ENCODE assay signal across 1 cellular context in genomic region chr2:233460726-233461431, GRCh38.
TF ChIP-seq lines count a peak whose summit lies in the region.

No MANE protein-coding gene starts in this region.

TF ChIP-seq in HepG2, 621 proteins besides CTCF, POLR2A, EP300 and RAD21 (continued from another document and continues in another):
- TF ChIP-seq, protein P1, sequence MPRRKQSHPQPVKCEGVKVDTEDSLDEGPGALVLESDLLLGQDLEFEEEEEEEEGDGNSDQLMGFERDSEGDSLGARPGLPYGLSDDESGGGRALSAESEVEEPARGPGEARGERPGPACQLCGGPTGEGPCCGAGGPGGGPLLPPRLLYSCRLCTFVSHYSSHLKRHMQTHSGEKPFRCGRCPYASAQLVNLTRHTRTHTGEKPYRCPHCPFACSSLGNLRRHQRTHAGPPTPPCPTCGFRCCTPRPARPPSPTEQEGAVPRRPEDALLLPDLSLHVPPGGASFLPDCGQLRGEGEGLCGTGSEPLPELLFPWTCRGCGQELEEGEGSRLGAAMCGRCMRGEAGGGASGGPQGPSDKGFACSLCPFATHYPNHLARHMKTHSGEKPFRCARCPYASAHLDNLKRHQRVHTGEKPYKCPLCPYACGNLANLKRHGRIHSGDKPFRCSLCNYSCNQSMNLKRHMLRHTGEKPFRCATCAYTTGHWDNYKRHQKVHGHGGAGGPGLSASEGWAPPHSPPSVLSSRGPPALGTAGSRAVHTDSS (CRISPR knock-in tag; conservative IDR thresholded peaks at IDR 0.05), result no peak
- TF ChIP-seq ZNF468 (CRISPR knock-in tag; IDR thresholded peaks at IDR 0.05), result no peak
- TF ChIP-seq MLX (CRISPR knock-in tag; IDR thresholded peaks at IDR 0.05), result 0 out of 2 replicates have a peak, but pooled peaks have one; percentile 9
- TF ChIP-seq ZNF205 (CRISPR knock-in tag; IDR thresholded peaks at IDR 0.05), result 0 out of 2 replicates have a peak, but pooled peaks have one; percentile 29
- TF ChIP-seq NCOA2 (CRISPR knock-in tag; IDR thresholded peaks at IDR 0.05), result peak; percentile 46; the same call in 1 of the 2 replicates
- TF ChIP-seq, protein P2, sequence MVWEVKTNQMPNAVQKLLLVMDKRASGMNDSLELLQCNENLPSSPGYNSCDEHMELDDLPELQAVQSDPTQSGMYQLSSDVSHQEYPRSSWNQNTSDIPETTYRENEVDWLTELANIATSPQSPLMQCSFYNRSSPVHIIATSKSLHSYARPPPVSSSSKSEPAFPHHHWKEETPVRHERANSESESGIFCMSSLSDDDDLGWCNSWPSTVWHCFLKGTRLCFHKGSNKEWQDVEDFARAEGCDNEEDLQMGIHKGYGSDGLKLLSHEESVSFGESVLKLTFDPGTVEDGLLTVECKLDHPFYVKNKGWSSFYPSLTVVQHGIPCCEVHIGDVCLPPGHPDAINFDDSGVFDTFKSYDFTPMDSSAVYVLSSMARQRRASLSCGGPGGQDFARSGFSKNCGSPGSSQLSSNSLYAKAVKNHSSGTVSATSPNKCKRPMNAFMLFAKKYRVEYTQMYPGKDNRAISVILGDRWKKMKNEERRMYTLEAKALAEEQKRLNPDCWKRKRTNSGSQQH (CRISPR knock-in tag; IDR thresholded peaks at IDR 0.05; ENCODE audit: low read depth), result no peak
- no peak for TF ChIP-seq ZNF660 (CRISPR knock-in tag; IDR thresholded peaks at IDR 0.05; ENCODE audit: borderline replicate concordance, low read depth)
- TF ChIP-seq, protein P3, sequence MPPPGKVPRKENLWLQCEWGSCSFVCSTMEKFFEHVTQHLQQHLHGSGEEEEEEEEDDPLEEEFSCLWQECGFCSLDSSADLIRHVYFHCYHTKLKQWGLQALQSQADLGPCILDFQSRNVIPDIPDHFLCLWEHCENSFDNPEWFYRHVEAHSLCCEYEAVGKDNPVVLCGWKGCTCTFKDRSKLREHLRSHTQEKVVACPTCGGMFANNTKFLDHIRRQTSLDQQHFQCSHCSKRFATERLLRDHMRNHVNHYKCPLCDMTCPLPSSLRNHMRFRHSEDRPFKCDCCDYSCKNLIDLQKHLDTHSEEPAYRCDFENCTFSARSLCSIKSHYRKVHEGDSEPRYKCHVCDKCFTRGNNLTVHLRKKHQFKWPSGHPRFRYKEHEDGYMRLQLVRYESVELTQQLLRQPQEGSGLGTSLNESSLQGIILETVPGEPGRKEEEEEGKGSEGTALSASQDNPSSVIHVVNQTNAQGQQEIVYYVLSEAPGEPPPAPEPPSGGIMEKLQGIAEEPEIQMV (CRISPR knock-in tag; IDR thresholded peaks at IDR 0.05; ENCODE audit: low read depth), result no peak
- peak; percentile 49; the same call in 1 of the 2 replicates for TF ChIP-seq SP4 (CRISPR knock-in tag; IDR thresholded peaks at IDR 0.05)
- TF ChIP-seq RXRB (CRISPR knock-in tag; IDR thresholded peaks at IDR 0.05; ENCODE audit: borderline replicate concordance), result peak; percentile 91; the same call in 1 of the 2 replicates
- TF ChIP-seq YEATS4 (CRISPR knock-in tag; IDR thresholded peaks at IDR 0.05; ENCODE audit: borderline replicate concordance), result no peak
- 0 out of 2 replicates have a peak, but pooled peaks have one; percentile 18 for TF ChIP-seq TFE3 (CRISPR knock-in tag; IDR thresholded peaks at IDR 0.05)
- peak; percentile 57 for TF ChIP-seq TBX2 (CRISPR knock-in tag; IDR thresholded peaks at IDR 0.05; ENCODE audit: borderline replicate concordance)
- TF ChIP-seq KLF11 (CRISPR knock-in tag; IDR thresholded peaks at IDR 0.05), result no peak
- no peak for TF ChIP-seq GLMP (CRISPR knock-in tag; IDR thresholded peaks at IDR 0.05; ENCODE audit: borderline replicate concordance)
- TF ChIP-seq PAWR (CRISPR knock-in tag; IDR thresholded peaks at IDR 0.05; ENCODE audit: borderline replicate concordance), result no peak
- TF ChIP-seq ZNF775 (CRISPR knock-in tag; IDR thresholded peaks at IDR 0.05; ENCODE audit: borderline replicate concordance), result no peak
- TF ChIP-seq FOXA3 (CRISPR knock-in tag; IDR thresholded peaks at IDR 0.05), result peak; percentile 61
- TF ChIP-seq MIXL1 (CRISPR knock-in tag; IDR thresholded peaks at IDR 0.05), result no peak
- peak; percentile 93; the same call in 1 of the 2 replicates for TF ChIP-seq ZBTB4 (CRISPR knock-in tag; IDR thresholded peaks at IDR 0.05; ENCODE audit: borderline replicate concordance)
- TF ChIP-seq ZNF557 (CRISPR knock-in tag; IDR thresholded peaks at IDR 0.05), result 0 out of 2 replicates have a peak, but pooled peaks have one; percentile 23
- TF ChIP-seq ZNF12 (CRISPR knock-in tag; IDR thresholded peaks at IDR 0.05), result peak; percentile 95
- TF ChIP-seq E2F2 (CRISPR knock-in tag; IDR thresholded peaks at IDR 0.05; ENCODE audit: borderline replicate concordance), result no peak
- TF ChIP-seq PHF5A (CRISPR knock-in tag; IDR thresholded peaks at IDR 0.05; ENCODE audit: low read depth, unreplicated experiment), result no peak
- TF ChIP-seq NRL (CRISPR knock-in tag; IDR thresholded peaks at IDR 0.05; ENCODE audit: borderline replicate concordance), result 0 out of 2 replicates have a peak, but pooled peaks have one; percentile 1
- no peak for TF ChIP-seq SIX4 (CRISPR knock-in tag; IDR thresholded peaks at IDR 0.05)
- TF ChIP-seq ZNF572 (CRISPR knock-in tag; IDR thresholded peaks at IDR 0.05), result no peak
- TF ChIP-seq THAP11 (CRISPR knock-in tag; IDR thresholded peaks at IDR 0.05), result no peak
- peak; percentile 49 for TF ChIP-seq SKI (IDR thresholded peaks at IDR 0.05; ENCODE audit: partially characterized antibody)
- TF ChIP-seq, protein P4, sequence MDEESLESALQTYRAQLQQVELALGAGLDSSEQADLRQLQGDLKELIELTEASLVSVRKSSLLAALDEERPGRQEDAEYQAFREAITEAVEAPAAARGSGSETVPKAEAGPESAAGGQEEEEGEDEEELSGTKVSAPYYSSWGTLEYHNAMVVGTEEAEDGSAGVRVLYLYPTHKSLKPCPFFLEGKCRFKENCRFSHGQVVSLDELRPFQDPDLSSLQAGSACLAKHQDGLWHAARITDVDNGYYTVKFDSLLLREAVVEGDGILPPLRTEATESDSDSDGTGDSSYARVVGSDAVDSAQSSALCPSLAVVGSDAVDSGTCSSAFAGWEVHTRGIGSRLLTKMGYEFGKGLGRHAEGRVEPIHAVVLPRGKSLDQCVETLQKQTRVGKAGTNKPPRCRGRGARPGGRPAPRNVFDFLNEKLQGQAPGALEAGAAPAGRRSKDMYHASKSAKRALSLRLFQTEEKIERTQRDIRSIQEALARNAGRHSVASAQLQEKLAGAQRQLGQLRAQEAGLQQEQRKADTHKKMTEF (CRISPR knock-in tag; IDR thresholded peaks at IDR 0.05), result peak; percentile 39; the same call in 1 of the 2 replicates
- TF ChIP-seq, protein P5, sequence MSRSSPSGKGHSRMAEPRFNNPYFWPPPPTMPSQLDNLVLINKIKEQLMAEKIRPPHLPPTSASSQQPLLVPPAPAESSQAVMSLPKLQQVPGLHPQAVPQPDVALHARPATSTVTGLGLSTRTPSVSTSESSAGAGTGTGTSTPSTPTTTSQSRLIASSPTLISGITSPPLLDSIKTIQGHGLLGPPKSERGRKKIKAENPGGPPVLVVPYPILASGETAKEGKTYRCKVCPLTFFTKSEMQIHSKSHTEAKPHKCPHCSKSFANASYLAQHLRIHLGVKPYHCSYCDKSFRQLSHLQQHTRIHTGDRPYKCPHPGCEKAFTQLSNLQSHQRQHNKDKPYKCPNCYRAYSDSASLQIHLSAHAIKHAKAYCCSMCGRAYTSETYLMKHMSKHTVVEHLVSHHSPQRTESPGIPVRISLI (CRISPR knock-in tag; IDR thresholded peaks at IDR 0.05; ENCODE audit: borderline replicate concordance), result peak; percentile 95
- TF ChIP-seq, protein P6, sequence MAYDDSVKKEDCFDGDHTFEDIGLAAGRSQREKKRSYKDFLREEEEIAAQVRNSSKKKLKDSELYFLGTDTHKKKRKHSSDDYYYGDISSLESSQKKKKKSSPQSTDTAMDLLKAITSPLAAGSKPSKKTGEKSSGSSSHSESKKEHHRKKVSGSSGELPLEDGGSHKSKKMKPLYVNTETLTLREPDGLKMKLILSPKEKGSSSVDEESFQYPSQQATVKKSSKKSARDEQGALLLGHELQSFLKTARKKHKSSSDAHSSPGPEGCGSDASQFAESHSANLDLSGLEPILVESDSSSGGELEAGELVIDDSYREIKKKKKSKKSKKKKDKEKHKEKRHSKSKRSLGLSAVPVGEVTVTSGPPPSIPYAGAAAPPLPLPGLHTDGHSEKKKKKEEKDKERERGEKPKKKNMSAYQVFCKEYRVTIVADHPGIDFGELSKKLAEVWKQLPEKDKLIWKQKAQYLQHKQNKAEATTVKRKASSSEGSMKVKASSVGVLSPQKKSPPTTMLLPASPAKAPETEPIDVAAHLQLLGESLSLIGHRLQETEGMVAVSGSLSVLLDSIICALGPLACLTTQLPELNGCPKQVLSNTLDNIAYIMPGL (CRISPR knock-in tag; IDR thresholded peaks at IDR 0.05; ENCODE audit: borderline replicate concordance in 1 of 2, low read depth in 1 of 2), result no peak
- no peak for TF ChIP-seq TSC22D2 (CRISPR knock-in tag; IDR thresholded peaks at IDR 0.05; ENCODE audit: borderline replicate concordance)
- TF ChIP-seq HNRNPH1 (optimal IDR thresholded peaks at IDR 0.05; ENCODE audit: low read depth, low read length), result no peak
- TF ChIP-seq, protein P7, sequence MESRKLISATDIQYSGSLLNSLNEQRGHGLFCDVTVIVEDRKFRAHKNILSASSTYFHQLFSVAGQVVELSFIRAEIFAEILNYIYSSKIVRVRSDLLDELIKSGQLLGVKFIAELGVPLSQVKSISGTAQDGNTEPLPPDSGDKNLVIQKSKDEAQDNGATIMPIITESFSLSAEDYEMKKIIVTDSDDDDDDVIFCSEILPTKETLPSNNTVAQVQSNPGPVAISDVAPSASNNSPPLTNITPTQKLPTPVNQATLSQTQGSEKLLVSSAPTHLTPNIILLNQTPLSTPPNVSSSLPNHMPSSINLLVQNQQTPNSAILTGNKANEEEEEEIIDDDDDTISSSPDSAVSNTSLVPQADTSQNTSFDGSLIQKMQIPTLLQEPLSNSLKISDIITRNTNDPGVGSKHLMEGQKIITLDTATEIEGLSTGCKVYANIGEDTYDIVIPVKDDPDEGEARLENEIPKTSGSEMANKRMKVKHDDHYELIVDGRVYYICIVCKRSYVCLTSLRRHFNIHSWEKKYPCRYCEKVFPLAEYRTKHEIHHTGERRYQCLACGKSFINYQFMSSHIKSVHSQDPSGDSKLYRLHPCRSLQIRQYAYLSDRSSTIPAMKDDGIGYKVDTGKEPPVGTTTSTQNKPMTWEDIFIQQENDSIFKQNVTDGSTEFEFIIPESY (CRISPR knock-in tag; IDR thresholded peaks at IDR 0.05), result peak; percentile 94
